41 cellular contexts compared by ENCODE assay signal in the genomic region with DNA sequence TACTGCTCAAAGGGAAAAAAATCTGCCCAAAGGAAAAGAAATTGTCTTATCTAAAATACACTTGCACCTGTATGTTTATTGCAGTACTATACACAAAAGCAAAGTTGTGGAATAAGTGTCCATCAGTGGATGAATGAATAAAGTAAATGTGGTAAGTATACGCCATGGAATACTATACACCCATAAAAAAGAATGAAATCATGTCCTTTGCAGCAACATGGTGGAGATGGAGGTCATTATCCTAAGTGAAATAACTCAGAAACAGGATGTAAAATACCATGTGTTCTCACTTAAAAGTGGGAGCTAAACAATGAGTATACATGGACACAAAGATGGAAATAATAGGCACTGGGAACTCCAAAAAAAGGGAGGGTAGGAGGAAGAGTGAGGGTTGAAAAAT. TPM values are rescaled to one million over a fixed set of nuclear protein-coding genes. Genes with fewer than 3 reads are reported as not detected.
"Had no signal": no experiment of that assay in that cellular context is flagged by ENCODE, and none has a peak within 500 bp of the region (broad histone marks: within the 10 kb centered on the region; RNA-seq: fewer than 3 reads in every experiment).

No MANE protein-coding gene starts in this region.

- H3K27me3 ChIP-seq: adrenal gland, ascending aorta, body of pancreas, brain microvascular endothelial cell, cardiac muscle cell had no signal

- H3K36me3 ChIP-seq: adrenal gland, ascending aorta, brain microvascular endothelial cell, breast epithelium, cardiac muscle cell had no signal

- FAIRE-seq: astrocyte, bronchial epithelial cell had no signal

- H3K27ac ChIP-seq: adrenal gland, ascending aorta, body of pancreas, brain microvascular endothelial cell, breast epithelium, cardiac muscle cell had no signal

- H3K27me3 Mint-ChIP-seq: activated naive CD4-positive, alpha-beta T cell treated with anti-CD3 and anti-CD28 coated beads, Interleukin-2, amount 10 ng/mL, durations not matched to agents 7 days and 5 days; activated naive CD4-positive, alpha-beta T cell treated with anti-CD3 and anti-CD28 coated beads, Interleukin-2, amount 50 U/mL, for 24 hours; activated naive CD8-positive, alpha-beta T cell treated with anti-CD3 and anti-CD28 coated beads, Interleukin-2, amount 10 ng/mL, durations not matched to agents 7 days and 5 days had no signal

- H3K4me1 ChIP-seq: adrenal gland, ascending aorta, body of pancreas, breast epithelium had no signal

- H3K4me3 ChIP-seq: adrenal gland, ascending aorta, body of pancreas, breast epithelium, cardiac muscle cell had no signal

- H3K9me3 ChIP-seq: adrenal gland, ascending aorta, body of pancreas, breast epithelium had no signal

- H3K4me3 Mint-ChIP-seq: activated naive CD4-positive, alpha-beta T cell treated with anti-CD3 and anti-CD28 coated beads for 36 hours; activated naive CD4-positive, alpha-beta T cell treated with anti-CD3 and anti-CD28 coated beads, Interleukin-2, amount 10 ng/mL, durations not matched to agents 7 days and 5 days; activated naive CD4-positive, alpha-beta T cell treated with anti-CD3 and anti-CD28 coated beads, Interleukin-2, amount 50 U/mL, for 24 hours; activated naive CD8-positive, alpha-beta T cell; activated naive CD8-positive, alpha-beta T cell treated with anti-CD3 and anti-CD28 coated beads for 36 hours; activated naive CD8-positive, alpha-beta T cell treated with anti-CD3 and anti-CD28 coated beads, Interleukin-2, amount 10 ng/mL, durations not matched to agents 7 days and 5 days; activated naive CD8-positive, alpha-beta T cell treated with anti-CD3 and anti-CD28 coated beads, Interleukin-2, amount 50 U/mL, for 24 hours; activated T-cell treated with anti-CD3 and anti-CD28 coated beads, Interleukin-2, amount 50 U/mL, for 24 hours; activated T-cell treated with anti-CD3 and anti-CD28 coated beads, Interleukin-2, amount 50 U/mL, for 4 hours; activated T-cell treated with anti-CD3 and anti-CD28 coated beads, Interleukin-2, amount 50 U/mL, for 72 hours; activated T-helper 1 cell treated with anti-CD3 and anti-CD28 coated beads, Interleukin-12 subunit alpha, Interleukin-12 subunit beta, Interleukin-2, Interleukin-4 antibody, amounts not matched to agents 30 ng/mL and 10 ng/mL and 1 ng/mL, durations not matched to agents 14 hours and 24 hours and 36 hours; activated T-helper 17 cell treated with anti-CD3 and anti-CD28 coated beads, Interleukin-2, amount 50 U/mL, for 72 hours; brain; central memory CD8-positive, alpha-beta T cell had no signal

- H3K9me3 Mint-ChIP-seq: activated naive CD4-positive, alpha-beta T cell treated with anti-CD3 and anti-CD28 coated beads, Interleukin-2, amount 50 U/mL, for 24 hours; activated naive CD4-positive, alpha-beta T cell treated with anti-CD3 and anti-CD28 coated beads, Interleukin-2, amount 50 U/mL, for 72 hours; activated naive CD8-positive, alpha-beta T cell treated with anti-CD3 and anti-CD28 coated beads for 36 hours; activated naive CD8-positive, alpha-beta T cell treated with anti-CD3 and anti-CD28 coated beads, Interleukin-2, amount 10 ng/mL, durations not matched to agents 7 days and 5 days; activated T-cell treated with anti-CD3 and anti-CD28 coated beads, Interleukin-2, amount 50 U/mL, for 24 hours; activated T-cell treated with anti-CD3 and anti-CD28 coated beads, Interleukin-2, amount 50 U/mL, for 72 hours; activated T-helper 17 cell treated with anti-CD3 and anti-CD28 coated beads, Interleukin-2, amount 50 U/mL, for 72 hours; central memory CD8-positive, alpha-beta T cell had no signal

- ATAC-seq: activated naive CD4-positive, alpha-beta T cell treated with anti-CD3 and anti-CD28 coated beads, Interleukin-2, amount 50 U/mL, for 72 hours; activated naive CD8-positive, alpha-beta T cell treated with anti-CD3 and anti-CD28 coated beads, Interleukin-2, amount 50 U/mL, for 24 hours; activated T-cell treated with anti-CD3 and anti-CD28 coated beads, Interleukin-2, amount 50 U/mL, for 4 hours; activated T-cell treated with anti-CD3 and anti-CD28 coated beads, Interleukin-2, amount 50 U/mL, for 72 hours; activated T-helper 17 cell treated with anti-CD3 and anti-CD28 coated beads, Interleukin-2, amount 50 U/mL, for 72 hours; body of pancreas had no signal

- H3K4me1 Mint-ChIP-seq: activated naive CD4-positive, alpha-beta T cell treated with anti-CD3 and anti-CD28 coated beads, Interleukin-2, amount 10 ng/mL, durations not matched to agents 7 days and 5 days; activated naive CD4-positive, alpha-beta T cell treated with anti-CD3 and anti-CD28 coated beads, Interleukin-2, amount 50 U/mL, for 24 hours; activated naive CD8-positive, alpha-beta T cell treated with anti-CD3 and anti-CD28 coated beads for 36 hours; activated naive CD8-positive, alpha-beta T cell treated with anti-CD3 and anti-CD28 coated beads, Interleukin-2, amount 10 ng/mL, durations not matched to agents 7 days and 5 days; activated naive CD8-positive, alpha-beta T cell treated with anti-CD3 and anti-CD28 coated beads, Interleukin-2, amount 50 U/mL, for 24 hours; activated T-helper 17 cell treated with anti-CD3 and anti-CD28 coated beads, Interleukin-2, amount 50 U/mL, for 72 hours; brain; central memory CD8-positive, alpha-beta T cell had no signal

- H3K27ac Mint-ChIP-seq: activated naive CD4-positive, alpha-beta T cell treated with anti-CD3 and anti-CD28 coated beads for 36 hours; activated naive CD4-positive, alpha-beta T cell treated with anti-CD3 and anti-CD28 coated beads, Interleukin-2, amount 10 ng/mL, durations not matched to agents 7 days and 5 days; activated naive CD4-positive, alpha-beta T cell treated with anti-CD3 and anti-CD28 coated beads, Interleukin-2, amount 50 U/mL, for 24 hours; activated naive CD4-positive, alpha-beta T cell treated with anti-CD3 and anti-CD28 coated beads, Interleukin-2, amount 50 U/mL, for 72 hours; activated naive CD8-positive, alpha-beta T cell; activated naive CD8-positive, alpha-beta T cell treated with anti-CD3 and anti-CD28 coated beads for 36 hours; activated naive CD8-positive, alpha-beta T cell treated with anti-CD3 and anti-CD28 coated beads, Interleukin-2, amount 10 ng/mL, durations not matched to agents 7 days and 5 days; activated naive CD8-positive, alpha-beta T cell treated with anti-CD3 and anti-CD28 coated beads, Interleukin-2, amount 50 U/mL, for 24 hours; activated T-cell treated with anti-CD3 and anti-CD28 coated beads, Interleukin-2, amount 50 U/mL, for 24 hours; activated T-cell treated with anti-CD3 and anti-CD28 coated beads, Interleukin-2, amount 50 U/mL, for 72 hours; activated T-helper 1 cell treated with anti-CD3 and anti-CD28 coated beads, Interleukin-12 subunit alpha, Interleukin-12 subunit beta, Interleukin-2, Interleukin-4 antibody, amounts not matched to agents 30 ng/mL and 10 ng/mL and 1 ng/mL, durations not matched to agents 14 hours and 24 hours and 36 hours; activated T-helper 17 cell treated with anti-CD3 and anti-CD28 coated beads, Interleukin-2, amount 50 U/mL, for 72 hours; activated T-helper 2 cell treated with anti-CD3 and anti-CD28 coated beads, Interferon-gamma antibody, Interleukin-2, Interleukin-4, amounts not matched to agents 10 μg/mL and 5 μg/mL and 100 μg/mL, durations not matched to agents 14 hours and 24 hours and 36 hours; brain had no signal

- H3K36me3 Mint-ChIP-seq: activated naive CD4-positive, alpha-beta T cell treated with anti-CD3 and anti-CD28 coated beads, Interleukin-2, amount 10 ng/mL, durations not matched to agents 7 days and 5 days; activated naive CD4-positive, alpha-beta T cell treated with anti-CD3 and anti-CD28 coated beads, Interleukin-2, amount 50 U/mL, for 24 hours; activated naive CD4-positive, alpha-beta T cell treated with anti-CD3 and anti-CD28 coated beads, Interleukin-2, amount 50 U/mL, for 72 hours; activated naive CD8-positive, alpha-beta T cell treated with anti-CD3 and anti-CD28 coated beads for 36 hours; activated naive CD8-positive, alpha-beta T cell treated with anti-CD3 and anti-CD28 coated beads, Interleukin-2, amount 10 ng/mL, durations not matched to agents 7 days and 5 days; brain had no signal

- DNase-seq: activated effector memory CD4-positive, alpha-beta T cell treated with anti-CD3 and anti-CD28 coated beads, Interleukin-2, amount 50 U/mL, for 16 hours; activated effector memory CD4-positive, alpha-beta T cell treated with Interleukin-2 at 50 U/mL for 16 hours; activated gamma-delta T cell; activated gamma-delta T cell treated with Interleukin-2 at 50 U/mL for 16 hours; activated naive CD4-positive, alpha-beta T cell; activated naive CD4-positive, alpha-beta T cell treated with anti-CD3 and anti-CD28 coated beads for 36 hours; activated naive CD4-positive, alpha-beta T cell treated with anti-CD3 and anti-CD28 coated beads, Interleukin-2, amount 10 ng/mL, durations not matched to agents 7 days and 5 days; activated naive CD4-positive, alpha-beta T cell treated with anti-CD3 and anti-CD28 coated beads, Interleukin-2, amount 50 U/mL, for 16 hours; activated naive CD4-positive, alpha-beta T cell treated with Interleukin-2 at 50 U/mL for 16 hours; activated naive CD8-positive, alpha-beta T cell treated with anti-CD3 and anti-CD28 coated beads for 36 hours; activated naive CD8-positive, alpha-beta T cell treated with anti-CD3 and anti-CD28 coated beads, Interleukin-2, amount 10 ng/mL, durations not matched to agents 7 days and 5 days; activated naive CD8-positive, alpha-beta T cell treated with anti-CD3 and anti-CD28 coated beads, Interleukin-2, amount 50 U/mL, for 24 hours; activated T-cell treated with anti-CD3 and anti-CD28 coated beads, Interleukin-2, amount 50 U/mL, for 24 hours; activated T-cell treated with anti-CD3 and anti-CD28 coated beads, Interleukin-2, amount 50 U/mL, for 4 hours; activated T-cell treated with anti-CD3 and anti-CD28 coated beads, Interleukin-2, amount 50 U/mL, for 48 hours; activated T-cell treated with anti-CD3 and anti-CD28 coated beads, Interleukin-2, amount 50 U/mL, for 72 hours; adrenal gland; amniotic stem cell; amygdala; anterior cingulate cortex; aorta; body of pancreas; brain microvascular endothelial cell; caudate nucleus; central memory CD4-positive, alpha-beta T cell; cerebellar nuclear complex had no signal

RNA-seq across cellular contexts. Expression of a gene that starts 3.8 kb away (rescaled TPM):
- total RNA-seq: activated naive CD4-positive, alpha-beta T cell treated with anti-CD3 and anti-CD28 coated beads for 36 hours; activated naive CD8-positive, alpha-beta T cell treated with anti-CD3 and anti-CD28 coated beads for 36 hours; activated T-helper 1 cell treated with anti-CD3 and anti-CD28 coated beads, Interleukin-12 subunit alpha, Interleukin-12 subunit beta, Interleukin-2, Interleukin-4 antibody, amounts not matched to agents 30 ng/mL and 10 ng/mL and 1 ng/mL, durations not matched to agents 14 hours and 24 hours and 36 hours; activated T-helper 2 cell treated with anti-CD3 and anti-CD28 coated beads, Interferon-gamma antibody, Interleukin-2, Interleukin-4, amounts not matched to agents 10 μg/mL and 5 μg/mL and 100 μg/mL, durations not matched to agents 14 hours and 24 hours and 36 hours; astrocyte; cardiac muscle cell; cerebellum; chondrocyte had no signal
- polyA plus RNA-seq: aorta, cardiac muscle cell had no signal
